Comparison of ENCODE assay signal across 2 cellular contexts in the genomic region with DNA sequence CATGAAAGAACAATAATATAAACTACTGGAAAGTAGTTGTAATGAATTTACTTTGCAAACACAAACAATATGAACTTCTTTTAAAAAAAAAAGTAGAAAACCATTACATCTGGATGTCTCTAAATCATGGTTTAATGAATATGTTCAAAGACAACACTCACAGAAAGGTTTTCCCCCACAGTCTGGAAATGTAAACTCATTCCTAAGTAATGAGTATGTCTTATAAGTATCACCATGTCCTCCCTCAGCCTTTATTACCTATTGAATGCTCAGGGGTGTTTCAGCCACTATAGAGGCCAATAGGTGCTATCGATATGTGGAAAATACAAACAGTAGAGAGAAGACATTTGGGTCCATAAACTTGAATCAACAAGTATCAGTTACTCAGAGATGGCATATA.
TF ChIP-seq lines count a peak whose summit lies in the region.

No MANE protein-coding gene starts in this region.

TF ChIP-seq in IMR-90, 13 proteins besides CTCF, POLR2A, EP300 and RAD21:
- TF ChIP-seq NFE2L2 (IDR thresholded peaks at IDR 0.05; ENCODE audit: low read depth, low read length) (no peak), SMC3 (IDR thresholded peaks at IDR 0.05; ENCODE audit: low read depth, low read length) (no peak), RFX5 (IDR thresholded peaks at IDR 0.05; ENCODE audit: low read depth, low read length) (no peak), MXI1 (IDR thresholded peaks at IDR 0.05; ENCODE audit: borderline replicate concordance, low read depth, low read length) (no peak), BHLHE40 (IDR thresholded peaks at IDR 0.05; ENCODE audit: low read depth, low read length) (no peak), MAFK (IDR thresholded peaks at IDR 0.05; ENCODE audit: low read depth, low read length) (no peak), CHD1 (IDR thresholded peaks at IDR 0.05; ENCODE audit: low read depth, low read length) (no peak), FOS (IDR thresholded peaks at IDR 0.05; ENCODE audit: low read depth, low read length) (no peak), MAZ (IDR thresholded peaks at IDR 0.05; ENCODE audit: borderline replicate concordance, low read depth, low read length) (no peak), RCOR1 (IDR thresholded peaks at IDR 0.05; ENCODE audit: insufficient replicate concordance, low read length) (no peak), CEBPB (IDR thresholded peaks at IDR 0.05; ENCODE audit: low read depth, low read length) (no peak)
- TF ChIP-seq, protein P1, sequence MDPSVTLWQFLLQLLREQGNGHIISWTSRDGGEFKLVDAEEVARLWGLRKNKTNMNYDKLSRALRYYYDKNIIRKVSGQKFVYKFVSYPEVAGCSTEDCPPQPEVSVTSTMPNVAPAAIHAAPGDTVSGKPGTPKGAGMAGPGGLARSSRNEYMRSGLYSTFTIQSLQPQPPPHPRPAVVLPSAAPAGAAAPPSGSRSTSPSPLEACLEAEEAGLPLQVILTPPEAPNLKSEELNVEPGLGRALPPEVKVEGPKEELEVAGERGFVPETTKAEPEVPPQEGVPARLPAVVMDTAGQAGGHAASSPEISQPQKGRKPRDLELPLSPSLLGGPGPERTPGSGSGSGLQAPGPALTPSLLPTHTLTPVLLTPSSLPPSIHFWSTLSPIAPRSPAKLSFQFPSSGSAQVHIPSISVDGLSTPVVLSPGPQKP (IDR thresholded peaks at IDR 0.05; ENCODE audit: borderline replicate concordance, low read depth, low read length): no peak
- TF ChIP-seq, protein P2, sequence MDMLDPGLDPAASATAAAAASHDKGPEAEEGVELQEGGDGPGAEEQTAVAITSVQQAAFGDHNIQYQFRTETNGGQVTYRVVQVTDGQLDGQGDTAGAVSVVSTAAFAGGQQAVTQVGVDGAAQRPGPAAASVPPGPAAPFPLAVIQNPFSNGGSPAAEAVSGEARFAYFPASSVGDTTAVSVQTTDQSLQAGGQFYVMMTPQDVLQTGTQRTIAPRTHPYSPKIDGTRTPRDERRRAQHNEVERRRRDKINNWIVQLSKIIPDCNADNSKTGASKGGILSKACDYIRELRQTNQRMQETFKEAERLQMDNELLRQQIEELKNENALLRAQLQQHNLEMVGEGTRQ (IDR thresholded peaks at IDR 0.05; ENCODE audit: low read depth, low read length): no peak

TF ChIP-seq in GM23338, 12 proteins besides CTCF, POLR2A, EP300 and RAD21:
- TF ChIP-seq CREB1 (CRISPR knock-in tag; IDR thresholded peaks at IDR 0.05; ENCODE audit: low read depth): no peak
- no peak for TF ChIP-seq ZNF331 (CRISPR knock-in tag; IDR thresholded peaks at IDR 0.05; ENCODE audit: low read depth)
- no peak for TF ChIP-seq JUNB (IDR thresholded peaks at IDR 0.05; ENCODE audit: unreplicated experiment)
- no peak for TF ChIP-seq NANOG (IDR thresholded peaks at IDR 0.05; ENCODE audit: borderline replicate concordance)
- TF ChIP-seq STAT1 (IDR thresholded peaks at IDR 0.05; ENCODE audit: unreplicated experiment): no peak
- no peak for TF ChIP-seq ZNF114 (CRISPR knock-in tag; IDR thresholded peaks at IDR 0.05)
- TF ChIP-seq, protein P3, sequence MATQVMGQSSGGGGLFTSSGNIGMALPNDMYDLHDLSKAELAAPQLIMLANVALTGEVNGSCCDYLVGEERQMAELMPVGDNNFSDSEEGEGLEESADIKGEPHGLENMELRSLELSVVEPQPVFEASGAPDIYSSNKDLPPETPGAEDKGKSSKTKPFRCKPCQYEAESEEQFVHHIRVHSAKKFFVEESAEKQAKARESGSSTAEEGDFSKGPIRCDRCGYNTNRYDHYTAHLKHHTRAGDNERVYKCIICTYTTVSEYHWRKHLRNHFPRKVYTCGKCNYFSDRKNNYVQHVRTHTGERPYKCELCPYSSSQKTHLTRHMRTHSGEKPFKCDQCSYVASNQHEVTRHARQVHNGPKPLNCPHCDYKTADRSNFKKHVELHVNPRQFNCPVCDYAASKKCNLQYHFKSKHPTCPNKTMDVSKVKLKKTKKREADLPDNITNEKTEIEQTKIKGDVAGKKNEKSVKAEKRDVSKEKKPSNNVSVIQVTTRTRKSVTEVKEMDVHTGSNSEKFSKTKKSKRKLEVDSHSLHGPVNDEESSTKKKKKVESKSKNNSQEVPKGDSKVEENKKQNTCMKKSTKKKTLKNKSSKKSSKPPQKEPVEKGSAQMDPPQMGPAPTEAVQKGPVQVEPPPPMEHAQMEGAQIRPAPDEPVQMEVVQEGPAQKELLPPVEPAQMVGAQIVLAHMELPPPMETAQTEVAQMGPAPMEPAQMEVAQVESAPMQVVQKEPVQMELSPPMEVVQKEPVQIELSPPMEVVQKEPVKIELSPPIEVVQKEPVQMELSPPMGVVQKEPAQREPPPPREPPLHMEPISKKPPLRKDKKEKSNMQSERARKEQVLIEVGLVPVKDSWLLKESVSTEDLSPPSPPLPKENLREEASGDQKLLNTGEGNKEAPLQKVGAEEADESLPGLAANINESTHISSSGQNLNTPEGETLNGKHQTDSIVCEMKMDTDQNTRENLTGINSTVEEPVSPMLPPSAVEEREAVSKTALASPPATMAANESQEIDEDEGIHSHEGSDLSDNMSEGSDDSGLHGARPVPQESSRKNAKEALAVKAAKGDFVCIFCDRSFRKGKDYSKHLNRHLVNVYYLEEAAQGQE (IDR thresholded peaks at IDR 0.05; ENCODE audit: unreplicated experiment): no peak
- TF ChIP-seq EZH2phosphoT487 (IDR thresholded peaks at IDR 0.05; ENCODE audit: unreplicated experiment): no peak
- TF ChIP-seq, protein P4, sequence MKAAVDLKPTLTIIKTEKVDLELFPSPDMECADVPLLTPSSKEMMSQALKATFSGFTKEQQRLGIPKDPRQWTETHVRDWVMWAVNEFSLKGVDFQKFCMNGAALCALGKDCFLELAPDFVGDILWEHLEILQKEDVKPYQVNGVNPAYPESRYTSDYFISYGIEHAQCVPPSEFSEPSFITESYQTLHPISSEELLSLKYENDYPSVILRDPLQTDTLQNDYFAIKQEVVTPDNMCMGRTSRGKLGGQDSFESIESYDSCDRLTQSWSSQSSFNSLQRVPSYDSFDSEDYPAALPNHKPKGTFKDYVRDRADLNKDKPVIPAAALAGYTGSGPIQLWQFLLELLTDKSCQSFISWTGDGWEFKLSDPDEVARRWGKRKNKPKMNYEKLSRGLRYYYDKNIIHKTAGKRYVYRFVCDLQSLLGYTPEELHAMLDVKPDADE (IDR thresholded peaks at IDR 0.05): no peak
- TF ChIP-seq, protein P5, sequence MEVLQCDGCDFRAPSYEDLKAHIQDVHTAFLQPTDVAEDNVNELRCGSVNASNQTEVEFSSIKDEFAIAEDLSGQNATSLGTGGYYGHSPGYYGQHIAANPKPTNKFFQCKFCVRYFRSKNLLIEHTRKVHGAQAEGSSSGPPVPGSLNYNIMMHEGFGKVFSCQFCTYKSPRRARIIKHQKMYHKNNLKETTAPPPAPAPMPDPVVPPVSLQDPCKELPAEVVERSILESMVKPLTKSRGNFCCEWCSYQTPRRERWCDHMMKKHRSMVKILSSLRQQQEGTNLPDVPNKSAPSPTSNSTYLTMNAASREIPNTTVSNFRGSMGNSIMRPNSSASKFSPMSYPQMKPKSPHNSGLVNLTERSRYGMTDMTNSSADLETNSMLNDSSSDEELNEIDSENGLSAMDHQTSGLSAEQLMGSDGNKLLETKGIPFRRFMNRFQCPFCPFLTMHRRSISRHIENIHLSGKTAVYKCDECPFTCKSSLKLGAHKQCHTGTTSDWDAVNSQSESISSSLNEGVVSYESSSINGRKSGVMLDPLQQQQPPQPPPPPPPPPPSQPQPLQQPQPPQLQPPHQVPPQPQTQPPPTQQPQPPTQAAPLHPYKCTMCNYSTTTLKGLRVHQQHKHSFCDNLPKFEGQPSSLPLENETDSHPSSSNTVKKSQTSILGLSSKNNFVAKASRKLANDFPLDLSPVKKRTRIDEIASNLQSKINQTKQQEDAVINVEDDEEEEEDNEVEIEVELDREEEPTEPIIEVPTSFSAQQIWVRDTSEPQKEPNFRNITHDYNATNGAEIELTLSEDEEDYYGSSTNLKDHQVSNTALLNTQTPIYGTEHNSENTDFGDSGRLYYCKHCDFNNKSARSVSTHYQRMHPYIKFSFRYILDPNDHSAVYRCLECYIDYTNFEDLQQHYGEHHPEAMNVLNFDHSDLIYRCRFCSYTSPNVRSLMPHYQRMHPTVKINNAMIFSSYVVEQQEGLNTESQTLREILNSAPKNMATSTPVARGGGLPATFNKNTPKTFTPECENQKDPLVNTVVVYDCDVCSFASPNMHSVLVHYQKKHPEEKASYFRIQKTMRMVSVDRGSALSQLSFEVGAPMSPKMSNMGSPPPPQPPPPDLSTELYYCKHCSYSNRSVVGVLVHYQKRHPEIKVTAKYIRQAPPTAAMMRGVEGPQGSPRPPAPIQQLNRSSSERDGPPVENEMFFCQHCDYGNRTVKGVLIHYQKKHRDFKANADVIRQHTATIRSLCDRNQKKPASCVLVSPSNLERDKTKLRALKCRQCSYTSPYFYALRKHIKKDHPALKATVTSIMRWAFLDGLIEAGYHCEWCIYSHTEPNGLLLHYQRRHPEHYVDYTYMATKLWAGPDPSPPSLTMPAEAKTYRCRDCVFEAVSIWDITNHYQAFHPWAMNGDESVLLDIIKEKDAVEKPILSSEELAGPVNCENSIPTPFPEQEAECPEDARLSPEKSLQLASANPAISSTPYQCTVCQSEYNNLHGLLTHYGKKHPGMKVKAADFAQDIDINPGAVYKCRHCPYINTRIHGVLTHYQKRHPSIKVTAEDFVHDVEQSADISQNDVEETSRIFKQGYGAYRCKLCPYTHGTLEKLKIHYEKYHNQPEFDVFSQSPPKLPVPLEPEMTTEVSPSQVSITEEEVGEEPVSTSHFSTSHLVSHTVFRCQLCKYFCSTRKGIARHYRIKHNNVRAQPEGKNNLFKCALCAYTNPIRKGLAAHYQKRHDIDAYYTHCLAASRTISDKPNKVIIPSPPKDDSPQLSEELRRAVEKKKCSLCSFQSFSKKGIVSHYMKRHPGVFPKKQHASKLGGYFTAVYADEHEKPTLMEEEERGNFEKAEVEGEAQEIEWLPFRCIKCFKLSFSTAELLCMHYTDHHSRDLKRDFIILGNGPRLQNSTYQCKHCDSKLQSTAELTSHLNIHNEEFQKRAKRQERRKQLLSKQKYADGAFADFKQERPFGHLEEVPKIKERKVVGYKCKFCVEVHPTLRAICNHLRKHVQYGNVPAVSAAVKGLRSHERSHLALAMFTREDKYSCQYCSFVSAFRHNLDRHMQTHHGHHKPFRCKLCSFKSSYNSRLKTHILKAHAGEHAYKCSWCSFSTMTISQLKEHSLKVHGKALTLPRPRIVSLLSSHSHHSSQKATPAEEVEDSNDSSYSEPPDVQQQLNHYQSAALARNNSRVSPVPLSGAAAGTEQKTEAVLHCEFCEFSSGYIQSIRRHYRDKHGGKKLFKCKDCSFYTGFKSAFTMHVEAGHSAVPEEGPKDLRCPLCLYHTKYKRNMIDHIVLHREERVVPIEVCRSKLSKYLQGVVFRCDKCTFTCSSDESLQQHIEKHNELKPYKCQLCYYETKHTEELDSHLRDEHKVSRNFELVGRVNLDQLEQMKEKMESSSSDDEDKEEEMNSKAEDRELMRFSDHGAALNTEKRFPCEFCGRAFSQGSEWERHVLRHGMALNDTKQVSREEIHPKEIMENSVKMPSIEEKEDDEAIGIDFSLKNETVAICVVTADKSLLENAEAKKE (CRISPR knock-in tag; IDR thresholded peaks at IDR 0.05): no peak
- TF ChIP-seq POLR2AphosphoS5 (IDR thresholded peaks at IDR 0.05; ENCODE audit: low read depth): no peak
- TF ChIP-seq EZH2 (IDR thresholded peaks at IDR 0.05; ENCODE audit: low read depth, unreplicated experiment): no peak
TF ChIP-seq in GM23338: peak in this region for 0.
